ENCODE assay signal across 15 cellular contexts in genomic region chr13:38824342-38824741, GRCh38.
DNase-seq lines count a peak whose midpoint lies in the region; ATAC-seq, FAIRE-seq and TF ChIP-seq lines count a peak whose summit lies in the region.
"Had no signal": no experiment of that assay in that cellular context is flagged by ENCODE, and none has a peak within 500 bp of the region (broad histone marks: within the 10 kb centered on the region; RNA-seq: fewer than 3 reads in every experiment).

No MANE protein-coding gene starts in this region.

- no peaks in the 10 kb centered on the region for H3K4me1 Mint-ChIP-seq in T-helper 2 cell treated with Interferon-gamma antibody and Interleukin-4, amounts not matched to agents 5 μg/mL and 100 μg/mL, for 36 hours (ENCODE audit: low read depth)
- H3K4me1 Mint-ChIP-seq in type B pancreatic cell (ENCODE audit: unreplicated experiment), result peaks cover 7% of the 10 kb centered on the region

- FAIRE-seq in GM12891 (lab: Jason Lieb, UNC), result peak; percentile 16

- no peak for TF ChIP-seq POLR2A in GM12891 (IDR thresholded peaks at IDR 0.05; ENCODE audit: low read depth, low read length)

- TF ChIP-seq CTCF in type B pancreatic cell (conservative IDR thresholded peaks at IDR 0.05), result no peak

- no peak overlapping the region for H3K4me3 Mint-ChIP-seq in T-helper 2 cell treated with Interferon-gamma antibody and Interleukin-4, amounts not matched to agents 5 μg/mL and 100 μg/mL, for 36 hours
- no peak overlapping the region for H3K4me3 Mint-ChIP-seq in type B pancreatic cell
- H3K4me3 Mint-ChIP-seq: neural progenitor cell had no signal

- ATAC-seq in GM18873 (IDR thresholded peaks at IDR 0.05; ENCODE audit: low FRiP score, unreplicated experiment) (peak; percentile 74), HG02840 (IDR thresholded peaks at IDR 0.05; ENCODE audit: low FRiP score, unreplicated experiment) (peak; percentile 56), GM21576 (IDR thresholded peaks at IDR 0.05; ENCODE audit: unreplicated experiment) (no peak)
- ATAC-seq: left lung had no signal

- H3K36me3 Mint-ChIP-seq in T-helper 2 cell treated with Interferon-gamma antibody and Interleukin-4, amounts not matched to agents 5 μg/mL and 100 μg/mL, for 36 hours (ENCODE audit: low read depth), result no peaks in the 10 kb centered on the region
- peaks cover 3% of the 10 kb centered on the region for H3K36me3 Mint-ChIP-seq in type B pancreatic cell

- H3K27ac Mint-ChIP-seq in T-helper 2 cell treated with Interferon-gamma antibody and Interleukin-4, amounts not matched to agents 5 μg/mL and 100 μg/mL, for 36 hours, result no peak overlapping the region
- no peak overlapping the region for H3K27ac Mint-ChIP-seq in type B pancreatic cell
- H3K27ac Mint-ChIP-seq: neural progenitor cell had no signal

- DNase-seq in GM12891 (ENCODE audit: insufficient read length, low spot score) (no peak), type B pancreatic cell (ENCODE audit: extremely low spot score, unreplicated experiment) (no peak), NCI-H2081 (lab: John Stamatoyannopoulos, UW) (no peak)
- DNase-seq in T-helper 2 cell treated with Interferon-gamma antibody and Interleukin-4, amounts not matched to agents 5 μg/mL and 100 μg/mL, for 36 hours (ENCODE audit: low spot score), result peak; percentile 5
- no peak for DNase-seq in activated CD8-positive, alpha-beta memory T cell treated with anti-CD3 and anti-CD28 coated beads for 24 hours
- DNase-seq: activated CD4-positive, alpha-beta T cell treated with anti-CD3 and anti-CD28 coated beads for 4 hours; GOT3; left lung; NCI-H1417; spleen; stimulated activated CD8-positive, alpha-beta memory T cell treated with anti-CD3 and anti-CD28 coated beads, Interleukin-4, amount 100 ng/mL, for 48 hours had no signal

- H3K27me3 Mint-ChIP-seq in T-helper 2 cell treated with Interferon-gamma antibody and Interleukin-4, amounts not matched to agents 5 μg/mL and 100 μg/mL, for 36 hours (ENCODE audit: low read depth), result no peaks in the 10 kb centered on the region
- H3K27me3 Mint-ChIP-seq in type B pancreatic cell, result peaks cover 6% of the 10 kb centered on the region

- no peaks in the 10 kb centered on the region for H3K9me3 Mint-ChIP-seq in T-helper 2 cell treated with Interferon-gamma antibody and Interleukin-4, amounts not matched to agents 5 μg/mL and 100 μg/mL, for 36 hours
- H3K9me3 Mint-ChIP-seq in type B pancreatic cell, result no peaks in the 10 kb centered on the region
- H3K9me3 Mint-ChIP-seq: neural progenitor cell had no signal

TF ChIP-seq in GM12891, 5 proteins besides CTCF, POLR2A, EP300 and RAD21:
- TF ChIP-seq POLR2AphosphoS5 (IDR thresholded peaks at IDR 0.05; ENCODE audit: low read depth, low read length), result no peak
- no peak for TF ChIP-seq SPI1 (IDR thresholded peaks at IDR 0.05; ENCODE audit: low read depth, low read length)
- no peak for TF ChIP-seq PAX5 (IDR thresholded peaks at IDR 0.05; ENCODE audit: insufficient read depth, low read length, severe bottlenecking)
- TF ChIP-seq POU2F2 (IDR thresholded peaks at IDR 0.05; ENCODE audit: low read depth, low read length), result no peak
- TF ChIP-seq TAF1 (IDR thresholded peaks at IDR 0.05; ENCODE audit: low read depth, low read length), result no peak
